ENCODE assay signal across 9 cellular contexts in genomic region chr3:9316881-9317341, GRCh38.
DNase-seq lines count a peak whose midpoint lies in the region; ATAC-seq and TF ChIP-seq lines count a peak whose summit lies in the region.
"Had no signal": no experiment of that assay in that cellular context is flagged by ENCODE, and none has a peak within 500 bp of the region (broad histone marks: within the 10 kb centered on the region; RNA-seq: fewer than 3 reads in every experiment).

No MANE protein-coding gene starts in this region.

- no peak for TF ChIP-seq CTCF in astrocyte of the cerebellum (IDR thresholded peaks at IDR 0.05; ENCODE audit: low read depth, low read length, missing control alignments)

- ATAC-seq in HG03342 (IDR thresholded peaks at IDR 0.05; ENCODE audit: unreplicated experiment) (no peak), GM19467 (IDR thresholded peaks at IDR 0.05; ENCODE audit: unreplicated experiment) (no peak)

- DNase-seq in C1 segment of cervical spinal cord (lab: John Stamatoyannopoulos, UW) (peak in 12 of 14 donors; percentile 3 to 56 (median 27)), astrocyte of the cerebellum (ENCODE audit: low read depth) (peak; percentile 42), hippocampal formation (lab: John Stamatoyannopoulos, UW) (peak; percentile 33 to 73), putamen (ENCODE audit: low spot score) (peak; percentile 60), NCI-H2107 treated with DMSO at 0.1 percent for 48 hours (lab: John Stamatoyannopoulos, UW; ENCODE audit: unreplicated experiment) (no peak), DMS 273 treated with DMSO at 0.1 percent for 48 hours (lab: John Stamatoyannopoulos, UW) (no peak)
- DNase-seq: DND-41 had no signal

- in situ Hi-C loops in astrocyte of the cerebellum (cut with HindIII; ENCODE audit: low sequenced_read_pairs): no loop called here

- peak overlapping the region; percentile 14 for H3K4me3 ChIP-seq in astrocyte of the cerebellum (ENCODE audit: low read depth, low read length)

Comparison
In these comparisons a context has a peak if more than half of its experiments do, and no peak if none do; other contexts are left out.
1. DNase-seq: peak in C1 segment of cervical spinal cord (12 of 14), astrocyte of the cerebellum (single experiment), hippocampal formation (2 of 2) and putamen (single experiment); none in NCI-H2107 treated with DMSO at 0.1 percent for 48 hours (single experiment) and DMS 273 treated with DMSO at 0.1 percent for 48 hours (single experiment).